In the genomic region with DNA sequence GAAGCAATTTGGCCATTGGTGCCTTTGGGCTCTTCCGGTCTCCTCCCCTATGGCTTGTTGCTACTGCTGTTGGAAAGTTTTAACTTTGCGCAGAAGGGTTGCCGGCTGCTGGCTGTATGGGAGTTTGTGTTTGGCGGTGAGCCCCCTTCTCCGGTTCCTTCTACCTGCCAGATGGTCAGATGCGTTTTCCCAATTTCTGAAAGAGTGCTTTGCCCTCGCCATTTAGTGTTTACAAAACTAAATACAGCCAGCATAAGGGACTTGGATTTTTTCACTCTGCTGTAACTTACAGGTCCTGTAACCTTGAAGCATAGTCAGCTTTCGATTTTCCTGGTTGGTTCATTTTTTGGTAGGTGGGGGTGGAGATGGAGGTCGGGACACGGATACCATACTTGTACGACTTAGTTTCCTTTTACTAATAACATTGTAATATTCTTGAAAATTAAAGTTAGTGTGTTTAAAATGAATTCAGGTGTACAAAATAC, we compare ENCODE assay signal across 8 cellular contexts. TPM values are rescaled to one million over a fixed set of nuclear protein-coding genes. Genes with fewer than 3 reads are reported as not detected.
A peak's percentile ranks its signal among the peaks of the same experiment; 100 is the strongest.
DNase-seq lines count a peak whose midpoint lies in the region; ATAC-seq and TF ChIP-seq lines count a peak whose summit lies in the region.

No MANE protein-coding gene starts in this region.

- H3K4me2 ChIP-seq in BLaER1 treated with 17β-estradiol and CSF1 and Interleukin-3, amounts not matched to agents 10 nM and 100 nM: peak overlapping the region; percentile 60 to 95 (median 81)

- H3K36me3 Mint-ChIP-seq in natural killer cell: peaks cover 7% of the 10 kb centered on the region

- H3K27ac Mint-ChIP-seq in natural killer cell: peak overlapping the region; percentile 100

- peaks cover 48 to 60% of the 10 kb centered on the region in 2 donors for H3K4me1 Mint-ChIP-seq in natural killer cell

- TF ChIP-seq CTCF in epithelial cell of proximal tubule (conservative IDR thresholded peaks at IDR 0.05; ENCODE audit: low read depth, low read length) (no peak), natural killer cell (IDR thresholded peaks at IDR 0.05) (no peak)

- H3K36me3 ChIP-seq in BLaER1 treated with 17β-estradiol and CSF1 and Interleukin-3, amounts not matched to agents 10 nM and 100 nM: peaks cover 0 to 28% (median 11%) of the 10 kb centered on the region in 11 experiments; a peak in 15 of 22 replicates
- H3K36me3 ChIP-seq in SJSA1: peaks cover 10% of the 10 kb centered on the region

- H3K27me3 ChIP-seq in BLaER1 treated with 17β-estradiol and CSF1 and Interleukin-3, amounts not matched to agents 10 nM and 100 nM: no peaks in the 10 kb centered on the region
- H3K27me3 ChIP-seq in SJSA1 (replicated peaks): no peaks in the 10 kb centered on the region

- H3K9me3 Mint-ChIP-seq in natural killer cell: no peaks in the 10 kb centered on the region

- ATAC-seq in GM19025 (IDR thresholded peaks at IDR 0.05; ENCODE audit: low read depth, unreplicated experiment) (peak; percentile 10), HG03139 (IDR thresholded peaks at IDR 0.05; ENCODE audit: unreplicated experiment) (peak; percentile 21), natural killer cell (no peak)

- H3K27me3 Mint-ChIP-seq in natural killer cell (ENCODE audit: low read depth in 2 of 2): no peaks in the 10 kb centered on the region

- intact Hi-C loops in natural killer cell (cut with micrococcal nuclease): loop anchor here (1.0 kb wide), 3 partner anchors 19 to 61 kb away; partner anchors contain the start of genes HSPE1 and SF3B1

- H3K27ac ChIP-seq in BLaER1 treated with 17β-estradiol and CSF1 and Interleukin-3, amounts not matched to agents 10 nM and 100 nM: peak overlapping the region; percentile 86 to 98 (median 94)
- peak overlapping the region; percentile 98 for H3K27ac ChIP-seq in SJSA1

- peak overlapping the region; percentile 88 to 97 (median 93) for H3K9ac ChIP-seq in BLaER1 treated with 17β-estradiol and CSF1 and Interleukin-3, amounts not matched to agents 10 nM and 100 nM

- peak overlapping the region; percentile 71 to 83 (median 80) for H3K4me3 ChIP-seq in BLaER1 treated with 17β-estradiol and CSF1 and Interleukin-3, amounts not matched to agents 10 nM and 100 nM
- peak overlapping the region; percentile 81 for H3K4me3 ChIP-seq in SJSA1
- peak overlapping the region; percentile 93 for H3K4me3 ChIP-seq in epithelial cell of proximal tubule (ENCODE audit: low read depth, low read length)

- peaks cover 0 to 9% (median 0%) of the 10 kb centered on the region in 11 experiments; a peak in 5 of 22 replicates for H3K9me3 ChIP-seq in BLaER1 treated with 17β-estradiol and CSF1 and Interleukin-3, amounts not matched to agents 10 nM and 100 nM (replicated peaks in 1 of 11)
- no peaks in the 10 kb centered on the region for H3K9me3 ChIP-seq in SJSA1 (replicated peaks)

- H4K20me1 ChIP-seq in BLaER1 treated with 17β-estradiol and CSF1 and Interleukin-3, amounts not matched to agents 10 nM and 100 nM: peaks cover 35 to 52% (median 50%) of the 10 kb centered on the region in 11 experiments; a peak in 21 of 22 replicates

- peak overlapping the region; percentile 99 for H3K4me3 Mint-ChIP-seq in natural killer cell

- no peak for DNase-seq in SJSA1 (ENCODE audit: low read depth in 1 of 2, low spot score in 2 of 2)
- DNase-seq in epithelial cell of proximal tubule (ENCODE audit: low read depth): peak; percentile 69
- peak; percentile 80 for DNase-seq in natural killer cell
- no peak for DNase-seq in NCI-H2227 (lab: John Stamatoyannopoulos, UW; ENCODE audit: unreplicated experiment)
- DNase-seq in NCI-H226: no peak

- H3K4me1 ChIP-seq in BLaER1 treated with 17β-estradiol and CSF1 and Interleukin-3, amounts not matched to agents 10 nM and 100 nM: peaks cover 13 to 45% (median 18%) of the 10 kb centered on the region in 10 experiments
- peaks cover 11% of the 10 kb centered on the region for H3K4me1 ChIP-seq in SJSA1 (replicated peaks)

RNA-seq across cellular contexts. Expression of gene COQ10B, which starts 0.6 kb away (rescaled TPM):
- total RNA-seq in SJSA1 (2014; rRNA removed; shearing (Covaris generic)): 42.9 and 60.9 TPM in 2 replicates
- total RNA-seq in epithelial cell of proximal tubule (16.7 and 17.9 TPM in 2 replicates), natural killer cell (10 to 100 TPM; 64.6 to 79.2 (median 72.5) TPM)

RNA-seq across cellular contexts. Expression of gene SF3B1, which starts 19.1 kb away (rescaled TPM):
- total RNA-seq in SJSA1 (2014; rRNA removed; shearing (Covaris generic)): 157 and 250 TPM in 2 replicates
- total RNA-seq in epithelial cell of proximal tubule: 125 and 135 TPM in 2 replicates
- 100 to 1,000 TPM; 387 to 472 (median 447) TPM for total RNA-seq in natural killer cell

RNA-seq across cellular contexts. Expression of gene HSPD1, which starts 45.7 kb away (rescaled TPM):
- 379 and 468 TPM in 2 replicates for total RNA-seq in SJSA1 (2014; rRNA removed; shearing (Covaris generic))
- 407 and 601 TPM in 2 replicates for total RNA-seq in epithelial cell of proximal tubule
- 100 to 1,000 TPM in 2 of 3 donors, 10 to 100 TPM in 1; 79.7 to 130 (median 113) TPM for total RNA-seq in natural killer cell

RNA-seq across cellular contexts. Expression of gene HSPE1, which starts 46.2 kb away (rescaled TPM):
- total RNA-seq in SJSA1 (2014; rRNA removed; shearing (Covaris generic)): 328 and 363 TPM in 2 replicates
- total RNA-seq in epithelial cell of proximal tubule (349 and 354 TPM in 2 replicates), natural killer cell (10 to 100 TPM; 47.6 to 70.7 (median 50.7) TPM)

Comparison
In these comparisons a context has a peak if more than half of its experiments do, and no peak if none do; other contexts are left out.
1. ATAC-seq: peak in GM19025 (single experiment) and HG03139 (single experiment); none in natural killer cell (0 of 3).
2. DNase-seq: peak in epithelial cell of proximal tubule (single experiment) and natural killer cell (single experiment); none in SJSA1 (0 of 2), NCI-H2227 (single experiment) and NCI-H226 (single experiment).
3. Peak in every context shown above with its lines, with median percentiles within 50 percentile points of each other: H3K4me3 ChIP-seq.